27 cellular contexts compared by ENCODE assay signal in the genomic region with DNA sequence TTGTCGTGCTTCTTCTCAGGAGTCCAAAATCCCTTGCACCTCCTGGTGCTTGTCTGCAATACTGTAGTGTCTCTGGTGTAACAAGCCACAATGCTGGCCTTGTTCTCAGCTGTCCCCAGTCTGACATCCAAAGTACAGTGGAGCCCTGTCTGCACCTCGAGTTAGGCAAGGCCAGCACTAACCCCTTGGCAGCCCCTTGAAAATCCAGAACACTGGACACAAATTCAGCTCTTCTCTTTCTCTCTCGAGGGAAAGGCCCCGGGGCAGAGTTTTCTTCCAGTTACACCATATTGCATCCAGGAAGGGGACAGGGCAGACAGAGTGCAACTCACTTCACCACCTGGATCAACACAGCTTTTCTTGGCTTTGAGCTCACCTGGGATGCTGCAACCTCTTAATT.
"Had no signal": no experiment of that assay in that cellular context is flagged by ENCODE, and none has a peak within 500 bp of the region (broad histone marks: within the 10 kb centered on the region; RNA-seq: fewer than 3 reads in every experiment).

No MANE protein-coding gene starts in this region.

- H3K36me3 ChIP-seq: left lung, lower lobe of right lung, pancreas, right atrium auricular region, right lobe of liver, suprapubic skin, thoracic aorta, tibial artery, uterus had no signal

- H3K27ac Mint-ChIP-seq: naive thymus-derived CD8-positive, alpha-beta T cell; nephron; stimulated activated naive CD8-positive, alpha-beta T cell treated with anti-CD3 and anti-CD28 coated beads, Interleukin-15, Interleukin-2, amounts not matched to agents 100 ng/mL and 50 ng/mL, for 24 hours; type B pancreatic cell had no signal

- H3K4me3 Mint-ChIP-seq: naive thymus-derived CD8-positive, alpha-beta T cell; nephron; neural crest cell; stimulated activated naive CD8-positive, alpha-beta T cell treated with anti-CD3 and anti-CD28 coated beads, Interleukin-15, Interleukin-2, amounts not matched to agents 100 ng/mL and 50 ng/mL, for 24 hours; type B pancreatic cell had no signal

- H3K4me1 Mint-ChIP-seq: nephron had no signal

- H3K4me3 ChIP-seq: left lung, lower lobe of right lung, pancreas, psoas muscle, right atrium auricular region, right lobe of liver, smooth muscle cell, suprapubic skin, thoracic aorta, tibial artery, uterus had no signal

- H3K4me1 ChIP-seq: left lung, lower lobe of right lung, pancreas, psoas muscle, right atrium auricular region, right lobe of liver, suprapubic skin, tibial artery, uterus had no signal

- H3K9me3 Mint-ChIP-seq: neural crest cell, type B pancreatic cell had no signal

- H3K27ac ChIP-seq: left lung, lower lobe of right lung, pancreas, psoas muscle, right atrium auricular region, right lobe of liver, suprapubic skin, thoracic aorta, tibial artery, uterus had no signal

- ATAC-seq: left colon; left lung; lower lobe of right lung; naive thymus-derived CD8-positive, alpha-beta T cell; pancreas; psoas muscle; right lobe of liver had no signal

- H3K36me3 Mint-ChIP-seq: type B pancreatic cell had no signal

- H3K27me3 Mint-ChIP-seq: type B pancreatic cell had no signal

- H3K27me3 ChIP-seq: left lung, pancreas, right atrium auricular region, right lobe of liver, uterus had no signal

- H3K4me2 ChIP-seq: smooth muscle cell had no signal

- DNase-seq: hippocampal formation; kidney; left colon; left lung; lower lobe of right lung; mammary epithelial cell; mesenchymal stem cell; naive thymus-derived CD8-positive, alpha-beta T cell; nucleus accumbens; pancreas; posterior cingulate gyrus; psoas muscle; right lobe of liver; stimulated activated CD4-positive, alpha-beta T cell treated with anti-CD3 and anti-CD28 coated beads, Interleukin-15, amount 100 ng/mL, for 24 hours; stimulated activated CD4-positive, alpha-beta T cell treated with anti-CD3 and anti-CD28 coated beads, Interleukin-2, amount 100 ng/mL, for 24 hours; stimulated activated CD4-positive, alpha-beta T cell treated with anti-CD3 and anti-CD28 coated beads, Interleukin-4, amount 100 ng/mL, for 1 hour; stimulated activated naive CD4-positive, alpha-beta T cell; tibial artery; uterus had no signal
